In the genomic region with DNA sequence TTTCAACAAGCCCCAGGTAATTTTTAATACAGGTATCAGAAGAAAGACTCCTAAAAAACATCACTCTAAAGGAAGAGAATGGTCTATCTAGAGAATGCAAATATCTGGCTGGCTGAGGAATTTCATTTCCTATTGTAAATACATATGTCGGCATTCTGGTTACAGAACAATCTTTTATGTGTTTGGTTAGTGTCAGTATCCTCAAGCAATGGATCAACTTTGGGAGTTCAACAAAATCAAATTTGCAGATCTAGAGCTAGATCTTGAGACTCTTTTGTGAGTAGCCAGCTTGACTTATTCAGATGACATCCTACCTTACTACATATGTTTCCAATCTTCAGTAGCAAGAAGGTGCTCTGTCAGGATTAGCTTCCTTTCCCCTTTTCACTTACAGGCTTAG, we compare ENCODE assay signal across 29 cellular contexts.
"Had no signal": no experiment of that assay in that cellular context is flagged by ENCODE, and none has a peak within 500 bp of the region (broad histone marks: within the 10 kb centered on the region; RNA-seq: fewer than 3 reads in every experiment).

No MANE protein-coding gene starts in this region.

- H3K36me3 Mint-ChIP-seq: activated naive CD4-positive, alpha-beta T cell treated with anti-CD3 and anti-CD28 coated beads, Interleukin-2, amount 50 U/mL, for 24 hours; activated naive CD8-positive, alpha-beta T cell treated with anti-CD3 and anti-CD28 coated beads, Interleukin-2, amount 10 ng/mL, durations not matched to agents 7 days and 5 days had no signal

- DNase-seq: activated CD4-positive, alpha-beta T cell treated with anti-CD3 and anti-CD28 coated beads, Interleukin-2, amount 10 ng/mL, durations not matched to agents 24 days and 14 days; activated CD4-positive, alpha-beta T cell treated with anti-CD3 and anti-CD28 coated beads, Interleukin-2, amount 50 U/mL, for 4 hours; activated CD8-positive, alpha-beta T cell treated with anti-CD3 and anti-CD28 coated beads for 36 hours; activated gamma-delta T cell; activated naive CD4-positive, alpha-beta T cell treated with Interleukin-2 at 50 U/mL for 16 hours; activated naive CD8-positive, alpha-beta T cell treated with anti-CD3 and anti-CD28 coated beads, Interleukin-2, amount 10 ng/mL, durations not matched to agents 7 days and 5 days; activated T-cell treated with anti-CD3 and anti-CD28 coated beads, Interleukin-2, amount 50 U/mL, for 24 hours; amygdala; Karpas-422; MM.1S; MV-4-11; NCI-H1092; NCI-H1436 treated with DMSO at 0.1 percent for 48 hours; NCI-H1694 treated with DMSO at 0.1 percent for 48 hours; NCI-H2029 treated with DMSO at 0.1 percent for 48 hours; NCI-H2107; NCI-H2171; NCI-H510A; NCI-H748 treated with DMSO at 0.1 percent for 48 hours; NK-92 treated with Interleukin-12 subunit alpha and Interleukin-12 subunit beta, amount 100 ng/mL, for 24 hours; PC-9; Right ventricle myocardium superior; SW 1271; T-helper 1 cell; T-helper 2 cell; T-helper 9 cell had no signal

- H3K27ac Mint-ChIP-seq: activated CD4-positive, alpha-beta T cell treated with anti-CD3 and anti-CD28 coated beads, Interleukin-2, amount 10 ng/mL, durations not matched to agents 24 days and 14 days; activated CD8-positive, alpha-beta T cell treated with anti-CD3 and anti-CD28 coated beads for 36 hours; activated naive CD4-positive, alpha-beta T cell treated with anti-CD3 and anti-CD28 coated beads, Interleukin-2, amount 50 U/mL, for 24 hours; activated naive CD8-positive, alpha-beta T cell treated with anti-CD3 and anti-CD28 coated beads, Interleukin-2, amount 10 ng/mL, durations not matched to agents 7 days and 5 days; activated T-cell treated with anti-CD3 and anti-CD28 coated beads, Interleukin-2, amount 50 U/mL, for 24 hours; activated T-helper 2 cell treated with anti-CD3 and anti-CD28 coated beads, Interferon-gamma antibody, Interleukin-2, Interleukin-4, amounts not matched to agents 10 μg/mL and 5 μg/mL and 100 μg/mL, durations not matched to agents 14 hours and 24 hours and 36 hours had no signal

- H3K4me1 ChIP-seq: ascending aorta had no signal

- H3K9me3 ChIP-seq: ascending aorta had no signal

- H3K27me3 ChIP-seq: ascending aorta had no signal

- H3K27ac ChIP-seq: ascending aorta, PC-9 had no signal

- H3K9me3 Mint-ChIP-seq: activated CD4-positive, alpha-beta T cell treated with anti-CD3 and anti-CD28 coated beads, Interleukin-2, amount 10 ng/mL, durations not matched to agents 24 days and 14 days; activated CD8-positive, alpha-beta T cell treated with anti-CD3 and anti-CD28 coated beads for 36 hours; activated naive CD4-positive, alpha-beta T cell treated with anti-CD3 and anti-CD28 coated beads, Interleukin-2, amount 50 U/mL, for 24 hours; activated naive CD8-positive, alpha-beta T cell treated with anti-CD3 and anti-CD28 coated beads, Interleukin-2, amount 10 ng/mL, durations not matched to agents 7 days and 5 days; activated T-cell treated with anti-CD3 and anti-CD28 coated beads, Interleukin-2, amount 50 U/mL, for 24 hours; activated T-helper 2 cell treated with anti-CD3 and anti-CD28 coated beads, Interferon-gamma antibody, Interleukin-2, Interleukin-4, amounts not matched to agents 10 μg/mL and 5 μg/mL and 100 μg/mL, durations not matched to agents 14 hours and 24 hours and 36 hours had no signal

- H3K4me1 Mint-ChIP-seq: activated CD4-positive, alpha-beta T cell treated with anti-CD3 and anti-CD28 coated beads, Interleukin-2, amount 10 ng/mL, durations not matched to agents 24 days and 14 days; activated naive CD4-positive, alpha-beta T cell treated with anti-CD3 and anti-CD28 coated beads, Interleukin-2, amount 50 U/mL, for 24 hours; activated naive CD8-positive, alpha-beta T cell treated with anti-CD3 and anti-CD28 coated beads, Interleukin-2, amount 10 ng/mL, durations not matched to agents 7 days and 5 days had no signal

- H3K4me3 Mint-ChIP-seq: activated CD4-positive, alpha-beta T cell treated with anti-CD3 and anti-CD28 coated beads, Interleukin-2, amount 10 ng/mL, durations not matched to agents 24 days and 14 days; activated CD8-positive, alpha-beta T cell treated with anti-CD3 and anti-CD28 coated beads for 36 hours; activated naive CD4-positive, alpha-beta T cell treated with anti-CD3 and anti-CD28 coated beads, Interleukin-2, amount 50 U/mL, for 24 hours; activated naive CD8-positive, alpha-beta T cell treated with anti-CD3 and anti-CD28 coated beads, Interleukin-2, amount 10 ng/mL, durations not matched to agents 7 days and 5 days; activated T-cell treated with anti-CD3 and anti-CD28 coated beads, Interleukin-2, amount 50 U/mL, for 24 hours had no signal

- ATAC-seq: activated CD8-positive, alpha-beta T cell treated with anti-CD3 and anti-CD28 coated beads for 36 hours had no signal

- H3K36me3 ChIP-seq: ascending aorta had no signal

- H3K4me2 ChIP-seq: PC-9 had no signal

- H3K27me3 Mint-ChIP-seq: activated CD8-positive, alpha-beta T cell treated with anti-CD3 and anti-CD28 coated beads for 36 hours; activated T-cell treated with anti-CD3 and anti-CD28 coated beads, Interleukin-2, amount 50 U/mL, for 24 hours had no signal

- H2AFZ ChIP-seq: PC-9 had no signal

- H3K4me3 ChIP-seq: ascending aorta, PC-9 had no signal
